In the genomic region with DNA sequence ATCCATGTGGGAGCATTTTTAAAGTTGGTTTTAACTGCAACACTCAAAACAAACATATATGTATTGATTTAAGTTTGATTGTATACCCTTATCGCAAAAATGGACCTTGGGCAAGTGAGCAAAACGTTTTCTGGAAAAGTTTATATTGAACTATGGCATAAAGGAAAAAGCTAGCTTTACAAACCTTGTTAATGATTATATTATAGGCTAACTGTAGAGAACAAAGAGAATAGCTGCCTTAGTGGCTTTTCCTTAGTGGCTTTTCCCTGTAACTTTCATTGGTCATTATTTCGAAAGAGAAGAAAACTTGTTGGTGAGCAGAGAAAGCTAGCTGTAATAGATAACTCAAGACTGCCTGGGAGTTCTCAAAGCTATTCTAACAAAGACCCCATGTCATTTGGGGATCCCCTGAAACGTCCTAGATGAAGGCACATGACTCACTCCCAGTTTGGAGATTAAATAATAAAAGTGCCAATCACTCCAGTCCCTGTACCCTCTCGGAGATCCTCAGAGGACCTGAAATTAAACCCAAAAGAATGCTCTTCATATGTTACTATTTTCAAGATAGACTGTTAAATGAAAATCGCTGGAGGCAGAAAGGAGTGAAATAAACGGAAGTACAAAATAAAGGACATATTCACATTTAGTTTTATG, we compare ENCODE assay signal across 21 cellular contexts.
"Had no signal": no experiment of that assay in that cellular context is flagged by ENCODE, and none has a peak within 500 bp of the region (broad histone marks: within the 10 kb centered on the region; RNA-seq: fewer than 3 reads in every experiment).

No MANE protein-coding gene starts in this region.

- H3K4me3 Mint-ChIP-seq: activated naive CD8-positive, alpha-beta T cell; activated T-cell treated with anti-CD3 and anti-CD28 coated beads, Interleukin-2, amount 50 U/mL, for 72 hours; naive B cell; T-helper 2 cell treated with Interferon-gamma antibody and Interleukin-4, amounts not matched to agents 5 μg/mL and 100 μg/mL, for 36 hours had no signal

- H3K36me3 ChIP-seq: heart left ventricle, ovary, right atrium auricular region, spleen, suprapubic skin, tibial nerve had no signal

- ATAC-seq: activated T-cell treated with anti-CD3 and anti-CD28 coated beads, Interleukin-2, amount 50 U/mL, for 72 hours; heart left ventricle; left ventricle myocardium superior; psoas muscle had no signal

- H3K4me3 ChIP-seq: heart left ventricle, ovary, psoas muscle, right atrium auricular region, spleen, suprapubic skin, tibial nerve had no signal

- H3K4me1 ChIP-seq: heart left ventricle, psoas muscle, right atrium auricular region, spleen, suprapubic skin, tibial nerve had no signal

- H3K9me3 Mint-ChIP-seq: activated T-cell treated with anti-CD3 and anti-CD28 coated beads, Interleukin-2, amount 50 U/mL, for 72 hours; naive B cell; T-helper 2 cell treated with Interferon-gamma antibody and Interleukin-4, amounts not matched to agents 5 μg/mL and 100 μg/mL, for 36 hours had no signal

- H3K27me3 ChIP-seq: heart left ventricle, ovary, right atrium auricular region, spleen, suprapubic skin, tibial nerve had no signal

- H3K9me3 ChIP-seq: heart left ventricle, ovary, psoas muscle, right atrium auricular region, spleen, suprapubic skin, tibial nerve had no signal

- DNase-seq: activated CD4-positive, alpha-beta T cell treated with anti-CD3 and anti-CD28 coated beads for 4 hours; activated CD4-positive, alpha-beta T cell treated with anti-CD3 and anti-CD28 coated beads, Interleukin-2, amount 50 U/mL, for 4 hours; activated naive CD4-positive, alpha-beta T cell treated with Interleukin-2 at 50 U/mL for 16 hours; activated T-cell treated with anti-CD3 and anti-CD28 coated beads for 4 hours; activated T-cell treated with anti-CD3 and anti-CD28 coated beads, Interleukin-2, amount 50 U/mL, for 72 hours; anterior cingulate cortex; cortex of kidney; heart left ventricle; kidney glomerular epithelial cell; left ventricle myocardium superior; naive B cell; ovary; psoas muscle; spleen; stimulated activated naive CD4-positive, alpha-beta T cell; T-helper 1 cell had no signal

- H3K27ac Mint-ChIP-seq: activated naive CD8-positive, alpha-beta T cell; activated T-cell treated with anti-CD3 and anti-CD28 coated beads, Interleukin-2, amount 50 U/mL, for 72 hours; naive B cell; T-helper 2 cell treated with Interferon-gamma antibody and Interleukin-4, amounts not matched to agents 5 μg/mL and 100 μg/mL, for 36 hours had no signal

- H3K27me3 Mint-ChIP-seq: activated naive CD8-positive, alpha-beta T cell; naive B cell had no signal

- H3K27ac ChIP-seq: heart left ventricle, ovary, psoas muscle, right atrium auricular region, spleen, suprapubic skin, tibial nerve had no signal
